Comparison of ENCODE assay signal across 31 cellular contexts in the genomic region with DNA sequence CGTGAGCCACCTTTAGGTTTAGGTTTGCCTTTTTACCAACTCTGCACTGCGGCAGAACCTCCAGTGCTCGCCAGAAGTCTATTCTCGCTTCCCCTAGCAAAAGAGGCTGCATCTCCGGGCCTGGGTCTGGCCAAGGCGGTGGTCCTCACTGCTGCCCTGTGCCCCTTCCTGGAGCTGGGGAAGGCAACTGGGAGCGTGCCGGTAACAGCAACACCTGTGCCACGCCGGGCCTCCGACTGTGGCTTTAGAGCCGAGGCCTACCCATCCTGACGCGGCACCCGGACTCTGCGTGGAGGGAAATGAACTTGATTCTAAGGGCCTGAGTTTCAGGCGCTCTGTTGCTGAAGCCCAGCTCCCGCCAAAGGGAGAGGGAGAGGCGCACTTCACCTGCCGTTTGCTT.
"Had no signal": no experiment of that assay in that cellular context is flagged by ENCODE, and none has a peak within 500 bp of the region (broad histone marks: within the 10 kb centered on the region; RNA-seq: fewer than 3 reads in every experiment).

No MANE protein-coding gene starts in this region.

- H3K27me3 ChIP-seq: foreskin keratinocyte, neutrophil, ovary, uterus had no signal

- H3K4me1 ChIP-seq: esophagus muscularis mucosa, foreskin keratinocyte, prostate gland, uterus had no signal

- H3K4me1 Mint-ChIP-seq: activated CD4-positive, alpha-beta T cell treated with anti-CD3 and anti-CD28 coated beads, Interleukin-2, amount 10 ng/mL, durations not matched to agents 24 days and 14 days; naive thymus-derived CD8-positive, alpha-beta T cell had no signal

- H3K27ac ChIP-seq: esophagus muscularis mucosa, foreskin keratinocyte, heart right ventricle, neutrophil, ovary, prostate gland, thoracic aorta, uterus, VCaP had no signal

- H3K4me3 ChIP-seq: esophagus muscularis mucosa, heart right ventricle, ovary, prostate gland, skin epidermis, thoracic aorta, uterus had no signal

- H3K9me3 Mint-ChIP-seq: activated CD4-positive, alpha-beta memory T cell treated with anti-CD3 and anti-CD28 coated beads for 36 hours; activated CD4-positive, alpha-beta T cell treated with anti-CD3 and anti-CD28 coated beads, Interleukin-2, amount 10 ng/mL, durations not matched to agents 24 days and 14 days; activated T-cell treated with anti-CD3 and anti-CD28 coated beads, Interleukin-2, amount 50 U/mL, for 24 hours; naive thymus-derived CD8-positive, alpha-beta T cell; T-helper 1 cell treated with Interleukin-12 subunit alpha and Interleukin-12 subunit beta and Interleukin-4 antibody, amounts not matched to agents 30 μg/mL and 1 μg/mL, for 36 hours; type B pancreatic cell had no signal

- H3K9me3 ChIP-seq: esophagus muscularis mucosa, heart right ventricle, neutrophil, ovary, prostate gland, thoracic aorta, uterus had no signal

- H3K27ac Mint-ChIP-seq: activated CD4-positive, alpha-beta memory T cell treated with anti-CD3 and anti-CD28 coated beads for 36 hours; activated CD4-positive, alpha-beta T cell treated with anti-CD3 and anti-CD28 coated beads, Interleukin-2, amount 10 ng/mL, durations not matched to agents 24 days and 14 days; activated T-cell treated with anti-CD3 and anti-CD28 coated beads, Interleukin-2, amount 50 U/mL, for 24 hours; naive thymus-derived CD8-positive, alpha-beta T cell; T-helper 1 cell treated with Interleukin-12 subunit alpha and Interleukin-12 subunit beta and Interleukin-4 antibody, amounts not matched to agents 30 μg/mL and 1 μg/mL, for 36 hours; type B pancreatic cell had no signal

- H3K27me3 Mint-ChIP-seq: activated CD4-positive, alpha-beta T cell treated with anti-CD3 and anti-CD28 coated beads, Interleukin-2, amount 10 ng/mL, durations not matched to agents 24 days and 14 days had no signal

- DNase-seq: activated CD4-positive, alpha-beta memory T cell treated with anti-CD3 and anti-CD28 coated beads for 36 hours; activated CD4-positive, alpha-beta T cell treated with anti-CD3 and anti-CD28 coated beads, Interleukin-2, amount 10 ng/mL, durations not matched to agents 24 days and 14 days; activated CD8-positive, alpha-beta memory T cell treated with anti-CD3 and anti-CD28 coated beads, Interleukin-2, amount 50 U/mL, for 48 hours; activated gamma-delta T cell treated with Interleukin-2 at 50 U/mL for 16 hours; activated naive CD4-positive, alpha-beta T cell treated with anti-CD3 and anti-CD28 coated beads, Interleukin-2, amount 50 U/mL, for 16 hours; activated T-cell treated with anti-CD3 and anti-CD28 coated beads, Interleukin-2, amount 50 U/mL, for 24 hours; amniotic stem cell; central memory CD4-positive, alpha-beta T cell; foreskin keratinocyte; heart right ventricle; left ventricle myocardium superior; midbrain; naive thymus-derived CD8-positive, alpha-beta T cell; ovary; retina; stimulated activated CD4-positive, alpha-beta T cell treated with anti-CD3 and anti-CD28 coated beads, Interleukin-12 subunit alpha, Interleukin-12 subunit beta, amount 100 ng/mL, for 4 hours; stimulated activated CD4-positive, alpha-beta T cell treated with anti-CD3 and anti-CD28 coated beads, Interleukin-4, amount 100 ng/mL, for 1 hour; stimulated activated naive CD8-positive, alpha-beta T cell treated with anti-CD3 and anti-CD28 coated beads, Interleukin-15, Interleukin-2, amounts not matched to agents 100 U/mL and 50 U/mL, for 24 hours; SW 1271; T-helper 9 cell; uterus had no signal

- H3K36me3 ChIP-seq: esophagus muscularis mucosa, heart right ventricle, neutrophil, ovary, prostate gland, thoracic aorta, uterus had no signal

- ATAC-seq: activated CD4-positive, CD25-positive, alpha-beta regulatory T cell treated with anti-CD3 and anti-CD28 coated beads, Interleukin-2, amount 50 U/mL, for 24 hours; foreskin keratinocyte; heart right ventricle; left ventricle myocardium superior; naive thymus-derived CD8-positive, alpha-beta T cell; sciatic nerve; stimulated activated naive CD8-positive, alpha-beta T cell treated with anti-CD3 and anti-CD28 coated beads, Interleukin-15, Interleukin-2, amounts not matched to agents 100 U/mL and 50 U/mL, for 24 hours had no signal

- H3K36me3 Mint-ChIP-seq: activated CD4-positive, alpha-beta memory T cell treated with anti-CD3 and anti-CD28 coated beads for 36 hours; naive thymus-derived CD8-positive, alpha-beta T cell; type B pancreatic cell had no signal

- H3K4me3 Mint-ChIP-seq: activated CD4-positive, alpha-beta memory T cell treated with anti-CD3 and anti-CD28 coated beads for 36 hours; activated CD4-positive, alpha-beta T cell treated with anti-CD3 and anti-CD28 coated beads, Interleukin-2, amount 10 ng/mL, durations not matched to agents 24 days and 14 days; activated T-cell treated with anti-CD3 and anti-CD28 coated beads, Interleukin-2, amount 50 U/mL, for 24 hours; naive thymus-derived CD8-positive, alpha-beta T cell; T-helper 1 cell treated with Interleukin-12 subunit alpha and Interleukin-12 subunit beta and Interleukin-4 antibody, amounts not matched to agents 30 μg/mL and 1 μg/mL, for 36 hours; type B pancreatic cell had no signal
